12 cellular contexts compared by ENCODE assay signal in the genomic region with DNA sequence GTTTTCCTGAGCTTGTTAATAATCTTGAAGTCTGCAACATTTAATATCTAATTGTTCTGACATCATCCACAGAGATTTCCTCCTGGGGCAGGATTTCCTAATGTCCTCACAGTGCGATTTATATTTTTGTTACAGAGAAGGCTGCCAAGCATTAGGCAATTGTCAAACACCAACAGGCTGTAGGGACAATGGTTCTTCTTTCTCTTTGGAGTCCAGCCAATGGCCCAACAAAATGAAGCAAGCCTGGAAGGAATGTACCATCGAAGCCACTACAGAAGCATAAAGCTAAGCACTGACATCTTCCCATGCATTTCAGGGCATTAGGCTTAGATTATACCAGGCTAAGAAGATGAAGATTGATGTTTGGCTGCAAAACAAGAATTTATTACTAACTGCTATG.
DNase-seq lines count a peak whose midpoint lies in the region; ATAC-seq, FAIRE-seq and TF ChIP-seq lines count a peak whose summit lies in the region.
"Had no signal": no experiment of that assay in that cellular context is flagged by ENCODE, and none has a peak within 500 bp of the region (broad histone marks: within the 10 kb centered on the region; RNA-seq: fewer than 3 reads in every experiment).

No MANE protein-coding gene starts in this region.

- H3K18ac ChIP-seq in mesenchymal stem cell (ENCODE audit: low read depth in 1 of 2, low read length in 2 of 2): no peak overlapping the region

- H3K9me3 ChIP-seq in mesenchymal stem cell (ENCODE audit: control insufficient read depth, low read length): no peaks in the 10 kb centered on the region

- H2BK5ac ChIP-seq in mesenchymal stem cell (ENCODE audit: low read depth, low read length, poor library complexity, severe bottlenecking): no peak overlapping the region

- peak; percentile 92 for ATAC-seq in left lobe of liver
- ATAC-seq: stimulated activated naive B cell treated with anti-CD40 and anti-IgM and Interleukin-4, amounts not matched to agents 10 μg/mL and 1 μg/mL and 100 μg/mL, for 72 hours had no signal

- no peak for TF ChIP-seq POLR2A in GM12892 (IDR thresholded peaks at IDR 0.05; ENCODE audit: low read depth, low read length)

- H3K36me3 ChIP-seq in mesenchymal stem cell (ENCODE audit: control insufficient read depth in 1 of 2, insufficient read depth in 2 of 2, low read depth in 1 of 2, low read length in 2 of 2): no peaks in the 10 kb centered on the region
- H3K36me3 ChIP-seq: WERI-Rb-1 had no signal

- no peak overlapping the region for H4K91ac ChIP-seq in mesenchymal stem cell (ENCODE audit: low read length)

- H3K27me3 ChIP-seq in mesenchymal stem cell (ENCODE audit: control insufficient read depth in 1 of 2, insufficient read depth in 1 of 2, low read length in 2 of 2): peaks cover 0 to 6% of the 10 kb centered on the region in 2 experiments

- H2BK15ac ChIP-seq in mesenchymal stem cell (ENCODE audit: low read depth, poor library complexity, severe bottlenecking): no peak overlapping the region

- no peak overlapping the region for H2AK5ac ChIP-seq in mesenchymal stem cell (ENCODE audit: low read length, severe bottlenecking)

- no peaks in the 10 kb centered on the region for H3K79me1 ChIP-seq in mesenchymal stem cell (replicated peaks; ENCODE audit: low read length, poor library complexity, severe bottlenecking)

- H4K8ac ChIP-seq in mesenchymal stem cell (ENCODE audit: low read length): no peak overlapping the region

- H3K4me1 ChIP-seq in mesenchymal stem cell (ENCODE audit: control insufficient read depth, insufficient read depth, low read depth, low read length): no peaks in the 10 kb centered on the region

- no peak for FAIRE-seq in GM12892 (lab: Jason Lieb, UNC)
- FAIRE-seq: keratinocyte had no signal

- no peak overlapping the region for H3K14ac ChIP-seq in mesenchymal stem cell (ENCODE audit: low read length in 2 of 2)

- no peak overlapping the region for H2AFZ ChIP-seq in mesenchymal stem cell (ENCODE audit: low read depth, low read length)

- DNase-seq in NOMO-1 treated with DMSO at 0.1 percent for 48 hours (lab: John Stamatoyannopoulos, UW; ENCODE audit: unreplicated experiment) (peak; percentile 63), choroid plexus epithelial cell (ENCODE audit: low read depth) (peak; percentile 69), left lobe of liver (ENCODE audit: low spot score) (peak; percentile 74), superior temporal gyrus (ENCODE audit: extremely low spot score) (peak; percentile 69), mesenchymal stem cell (no peak), GM12892 (ENCODE audit: insufficient read length) (no peak), GM19238 (ENCODE audit: insufficient read length, low spot score) (no peak)
- DNase-seq: NCI-H446 treated with DMSO at 0.1 percent for 48 hours; SHP77; stimulated activated naive B cell treated with anti-CD40 and anti-IgM and Interleukin-4, amounts not matched to agents 10 μg/mL and 1 μg/mL and 100 μg/mL, for 72 hours; WERI-Rb-1 had no signal

- no peak overlapping the region for H2BK12ac ChIP-seq in mesenchymal stem cell (ENCODE audit: low read length in 2 of 2)

- TF ChIP-seq CTCF in choroid plexus epithelial cell (conservative IDR thresholded peaks at IDR 0.05; ENCODE audit: low read depth, low read length): no peak

- H3K4me3 ChIP-seq in choroid plexus epithelial cell (ENCODE audit: low read depth, low read length) (no peak overlapping the region), mesenchymal stem cell (ENCODE audit: insufficient read depth in 1 of 2, low read depth in 1 of 2, low read length in 2 of 2) (no peak overlapping the region)

- no peak overlapping the region for H3K9ac ChIP-seq in mesenchymal stem cell (ENCODE audit: low read length)

- 88% methylated on average over 1 of the region's 2 CpGs for WGBS in mesenchymal stem cell

- no peak overlapping the region for H3K23ac ChIP-seq in mesenchymal stem cell (ENCODE audit: low read length in 2 of 2)

- no peak overlapping the region for H3K4me2 ChIP-seq in mesenchymal stem cell (ENCODE audit: low read length, poor library complexity, severe bottlenecking)

- H2BK120ac ChIP-seq in mesenchymal stem cell (ENCODE audit: low read depth, low read length): no peak overlapping the region

- no peak overlapping the region for H3K4ac ChIP-seq in mesenchymal stem cell (ENCODE audit: low read depth in 1 of 2, low read length in 2 of 2)

- H3K27ac ChIP-seq in mesenchymal stem cell (ENCODE audit: low read length, poor library complexity, severe bottlenecking): no peak overlapping the region
- H3K27ac ChIP-seq: WERI-Rb-1 had no signal

Comparison
In these comparisons a context has a peak if more than half of its experiments do, and no peak if none do; other contexts are left out.
1. DNase-seq: peak in NOMO-1 treated with DMSO at 0.1 percent for 48 hours (single experiment), choroid plexus epithelial cell (single experiment), left lobe of liver (single experiment) and superior temporal gyrus (single experiment); none in mesenchymal stem cell (single experiment), GM12892 (single experiment) and GM19238 (single experiment).